Comparison of ENCODE assay signal across 13 cellular contexts in genomic region chr22:33726294-33726711, GRCh38.
A peak's percentile ranks its signal among the peaks of the same experiment; 100 is the strongest.
DNase-seq lines count a peak whose midpoint lies in the region; ATAC-seq and TF ChIP-seq lines count a peak whose summit lies in the region.
"Had no signal": no experiment of that assay in that cellular context is flagged by ENCODE, and none has a peak within 500 bp of the region (broad histone marks: within the 10 kb centered on the region; RNA-seq: fewer than 3 reads in every experiment).

No MANE protein-coding gene starts in this region.

- H3K27ac ChIP-seq in coronary artery, result peak overlapping the region; percentile 28 to 56
- H3K27ac ChIP-seq: lower lobe of right lung, neutrophil, upper lobe of left lung had no signal

- in situ Hi-C loops in ACHN (cut with HindIII; ENCODE audit: low pct_ligation_motif_present, low pct_unique_long_range_greater_than_20kb, low sequenced_read_pairs), result no loop called here

- TF ChIP-seq CTCF in LNCaP clone FGC (IDR thresholded peaks at IDR 0.05; ENCODE audit: control insufficient read depth, extremely low read depth, insufficient read depth), result no peak
- TF ChIP-seq CTCF in coronary artery (IDR thresholded peaks at IDR 0.05), result no peak

- ATAC-seq in GM21360 (IDR thresholded peaks at IDR 0.05; ENCODE audit: unreplicated experiment), result no peak
- ATAC-seq: lower lobe of right lung had no signal

- DNase-seq in AG08395 (ENCODE audit: low spot score) (peak; percentile 71), LNCaP clone FGC (ENCODE audit: low read depth) (peak; percentile 11), coronary artery (ENCODE audit: low spot score) (no peak), mucosa of gallbladder (ENCODE audit: low spot score) (peak; percentile 10), ACHN (no peak), HCEC 1CT (no peak), dermis blood vessel endothelial cell (no peak)
- DNase-seq: activated CD4-positive, CD25-positive, alpha-beta regulatory T cell; DMS79; lower lobe of right lung; upper lobe of left lung had no signal

- H3K4me3 ChIP-seq in LNCaP clone FGC (ENCODE audit: low read depth, low read length), result no peak overlapping the region
- no peak overlapping the region for H3K4me3 ChIP-seq in coronary artery
- H3K4me3 ChIP-seq: lower lobe of right lung, upper lobe of left lung had no signal

Comparison
In these comparisons a context has a peak if more than half of its experiments do, and no peak if none do; other contexts are left out.
1. DNase-seq: peak in AG08395 (single experiment), LNCaP clone FGC (single experiment) and mucosa of gallbladder (single experiment); none in coronary artery (single experiment), ACHN (single experiment), HCEC 1CT (single experiment) and dermis blood vessel endothelial cell (single experiment).